Comparison of ENCODE assay signal across 8 cellular contexts in genomic region chr1:153678519-153679336, GRCh38. TPM values are rescaled to one million over a fixed set of nuclear protein-coding genes. Genes with fewer than 3 reads are reported as not detected.
DNase-seq lines count a peak whose midpoint lies in the region; ATAC-seq and TF ChIP-seq lines count a peak whose summit lies in the region.

NPR1 (plus strand) TSS chr1:153678688; CDS start chr1:153679109, 421 bp downstream.

- H3K27ac ChIP-seq in PC-9, result no peak within 1 kb of the TSS

- H3K79me2 ChIP-seq in PC-9 (ENCODE audit: low read depth), result no peaks in the 10 kb centered on the region

- POLR2A ChIA-PET in PC-9 (lab: Charles Lee; ENCODE audit: unreplicated experiment), result interaction anchor here (0.7 kb wide), 1 partner anchor 66 kb away, joined by 3 read pairs; the partner anchor contains the start of gene S100A16

- no TSS peak for BruUV-seq in PC-9 (replicated peaks; lab: Mats Ljungman, UMichigan)

- intact Hi-C loops in PC-9 (cut with micrococcal nuclease; ENCODE audit: unreplicated experiment), result loop anchor here (5.0 to 10.0 kb wide), 2 partner anchors 49 to 324 kb away; partner anchors contain the start of genes INTS3 and S100A9

- in situ Hi-C loops in T47D (cut with HindIII; ENCODE audit: low pct_unique_long_range_greater_than_20kb, low sequenced_read_pairs), result no loop called here

- H3K36me3 ChIP-seq in PC-9 (ENCODE audit: low read depth), result no peaks in the 10 kb centered on the region

- CTCF ChIA-PET in PC-9 (lab: Charles Lee), result no interaction called here

- H3K4me3 Mint-ChIP-seq in immature natural killer cell, result peak within 1 kb of the TSS; percentile 73 to 86 (median 83)

- H3K4me1 ChIP-seq in PC-9 (replicated peaks; ENCODE audit: insufficient read depth), result no peaks in the 10 kb centered on the region

- no peak for TF ChIP-seq CTCF in PC-9 (conservative IDR thresholded peaks at IDR 0.05)

- no peaks in the 10 kb centered on the region for H3K9me2 ChIP-seq in PC-9 (ENCODE audit: insufficient read depth)

- H2AFZ ChIP-seq in PC-9, result peak within 1 kb of the TSS; percentile 64; the same call in 1 of the 2 replicates

- H3K36me3 Mint-ChIP-seq in immature natural killer cell, result no peaks in the 10 kb centered on the region

- H3F3A ChIP-seq in PC-9 (ENCODE audit: insufficient read depth, low read depth), result peaks cover 10% of the 10 kb centered on the region; the same call in 1 of the 2 replicates

- H3K27me3 Mint-ChIP-seq in immature natural killer cell (ENCODE audit: low read depth in 3 of 3), result peaks cover 15 to 37% (median 19%) of the 10 kb centered on the region in 3 donors

- H3K27me3 ChIP-seq in PC-9 (ENCODE audit: insufficient read depth, low read depth), result peaks cover 9% of the 10 kb centered on the region; the same call in 1 of the 2 replicates

- DNase-seq in NCI-H524 (lab: John Stamatoyannopoulos, UW) (peak; percentile 13 to 21), NCI-H524 treated with DMSO at 0.1 percent for 48 hours (lab: John Stamatoyannopoulos, UW) (no peak), PC-9 (no peak), T47D (ENCODE audit: low read depth in 1 of 2, low spot score in 1 of 2) (peak; percentile 50 to 64), immature natural killer cell (no peak)
- peak; percentile 34 for DNase-seq in stimulated activated CD4-positive, alpha-beta T cell treated with anti-CD3 and anti-CD28 coated beads, Interleukin-4, amount 100 ng/mL, for 1 hour

- peaks cover 17 to 20% of the 10 kb centered on the region in 2 donors for H3K4me1 Mint-ChIP-seq in immature natural killer cell

- H3K9me3 ChIP-seq in PC-9 (ENCODE audit: insufficient read depth, low read depth), result no peaks in the 10 kb centered on the region

- H3K27ac Mint-ChIP-seq in immature natural killer cell, result peak within 1 kb of the TSS in 1 of 6 donors; percentile 49

- H3K4me3 ChIP-seq in PC-9, result peak within 1 kb of the TSS; percentile 39; the same call in 1 of the 2 replicates

- H3K9me3 Mint-ChIP-seq in immature natural killer cell, result no peaks in the 10 kb centered on the region

- ATAC-seq in GM19467 (IDR thresholded peaks at IDR 0.05; ENCODE audit: unreplicated experiment), result no peak
- no peak for ATAC-seq in GM18858 (IDR thresholded peaks at IDR 0.05; ENCODE audit: unreplicated experiment)

- no peaks in the 10 kb centered on the region for H4K20me1 ChIP-seq in PC-9 (ENCODE audit: insufficient read depth)

- H3K4me2 ChIP-seq in PC-9, result peak within 1 kb of the TSS; percentile 80

RNA-seq across cellular contexts. Expression of gene NPR1, which starts in this region (rescaled TPM):
- 0.53 and 0.98 TPM in 2 replicates for total RNA-seq in PC-9 (2021)
- polyA plus RNA-seq in immature natural killer cell, result not detected

Comparison
In these comparisons a context has a peak if more than half of its experiments do, and no peak if none do; other contexts are left out.
1. DNase-seq: peak in NCI-H524 (2 of 2), T47D (2 of 2) and stimulated activated CD4-positive, alpha-beta T cell treated with anti-CD3 and anti-CD28 coated beads, Interleukin-4, amount 100 ng/mL, for 1 hour (single experiment); none in NCI-H524 treated with DMSO at 0.1 percent for 48 hours (single experiment), PC-9 (0 of 2) and immature natural killer cell (0 of 3).